In the genomic region with DNA sequence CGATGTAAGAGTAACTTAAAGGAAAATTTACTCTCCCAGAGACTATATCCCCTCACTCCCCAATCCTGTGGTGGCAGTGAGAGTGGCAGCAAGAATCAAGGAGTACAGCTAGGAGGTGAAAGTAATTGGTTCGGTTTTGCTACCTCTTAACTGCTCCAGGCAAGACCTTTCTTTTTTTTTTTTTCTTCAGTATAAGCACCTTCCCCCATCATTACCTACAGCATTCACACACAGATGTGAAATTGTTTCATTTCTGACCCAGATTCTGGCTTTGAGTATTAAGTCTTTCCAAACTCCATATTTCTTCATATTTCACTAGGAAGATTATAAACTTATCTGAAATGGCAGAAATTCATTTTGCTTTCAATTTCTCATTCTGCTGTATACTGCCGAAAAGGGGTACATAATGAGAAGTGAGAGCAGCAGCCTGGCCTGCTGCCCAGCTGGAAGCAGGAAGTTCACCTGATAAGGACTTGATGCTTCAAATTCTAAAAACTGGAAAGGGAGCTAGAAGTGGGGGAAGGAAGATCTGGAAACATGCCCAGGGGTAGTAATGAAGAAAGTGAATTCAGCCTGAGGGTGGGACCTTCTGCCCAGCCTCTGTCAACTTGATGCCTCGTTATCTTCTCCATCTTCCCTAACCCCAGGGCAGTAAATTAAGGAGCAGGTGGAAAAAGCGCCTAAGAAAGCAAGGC, we compare ENCODE assay signal across 9 cellular contexts.
DNase-seq lines count a peak whose midpoint lies in the region; ATAC-seq and TF ChIP-seq lines count a peak whose summit lies in the region.
"Had no signal": no experiment of that assay in that cellular context is flagged by ENCODE, and none has a peak within 500 bp of the region (broad histone marks: within the 10 kb centered on the region; RNA-seq: fewer than 3 reads in every experiment).

No MANE protein-coding gene starts in this region.

- H3K9ac ChIP-seq in endodermal cell (ENCODE audit: extremely low read depth, low read length, poor library complexity, severe bottlenecking) = no peak overlapping the region

- WGBS in ovary, 3 donors = 43 to 45% (median 44%) methylated on average over 5 of the region's 5 CpGs
- 93 to 100% methylated on average over 1 to 4 of the region's 5 CpGs for WGBS in endodermal cell (ENCODE audit: insufficient coverage in 1 of 2, insufficient read length in 1 of 2), 2 experiments

- TF ChIP-seq CTCF in ovary (IDR thresholded peaks at IDR 0.05) (no peak), endodermal cell (conservative IDR thresholded peaks at IDR 0.05) (no peak)

- H3K4me1 ChIP-seq in ovary (ENCODE audit: insufficient read depth) = peaks cover 4% of the 10 kb centered on the region
- peaks cover 7% of the 10 kb centered on the region for H3K4me1 ChIP-seq in endodermal cell (ENCODE audit: control insufficient read depth, insufficient read depth, low read length)
- H3K4me1 ChIP-seq: gastrocnemius medialis had no signal

- H3K9me3 ChIP-seq in ovary = no peaks in the 10 kb centered on the region
- H3K9me3 ChIP-seq in endodermal cell (ENCODE audit: control insufficient read depth, low read length) = peaks cover 9% of the 10 kb centered on the region
- H3K9me3 ChIP-seq: gastrocnemius medialis had no signal

- no peak for TF ChIP-seq EP300 in ovary (IDR thresholded peaks at IDR 0.05)

- no peak overlapping the region for H3K4me3 ChIP-seq in ovary
- no peak overlapping the region for H3K4me3 ChIP-seq in endodermal cell (ENCODE audit: low read length)
- H3K4me3 ChIP-seq: gastrocnemius medialis had no signal

- intact Hi-C loops in dendritic cell treated with granulocyte-macrophage colony-stimulating factor and Interleukin-4, amounts not matched to agents 40 ng/mL and 50 ng/mL, for 4 days (cut with micrococcal nuclease) = no loop called here
- intact Hi-C loops in ovary (cut with DNase I) = no loop called here

- H3K36me3 ChIP-seq in ovary (no peaks in the 10 kb centered on the region), endodermal cell (ENCODE audit: control insufficient read depth, insufficient read depth, low read length) (peaks cover 58% of the 10 kb centered on the region)

- H3K27me3 ChIP-seq in ovary (no peaks in the 10 kb centered on the region), endodermal cell (ENCODE audit: control insufficient read depth, insufficient read depth, low read length, poor library complexity, severe bottlenecking) (no peaks in the 10 kb centered on the region)
- H3K27me3 ChIP-seq: gastrocnemius medialis had no signal

- no peak for ATAC-seq in HG03045 (IDR thresholded peaks at IDR 0.05; ENCODE audit: unreplicated experiment)
- ATAC-seq: gastrocnemius medialis had no signal

- H3K36me3 Mint-ChIP-seq in dendritic cell treated with granulocyte-macrophage colony-stimulating factor and Interleukin-4, amounts not matched to agents 40 ng/mL and 50 ng/mL, for 4 days (ENCODE audit: low read depth) = peaks cover 78% of the 10 kb centered on the region
- peaks cover 54% of the 10 kb centered on the region for H3K36me3 Mint-ChIP-seq in endodermal cell (ENCODE audit: low read depth)

- peaks cover 18% of the 10 kb centered on the region for H3K4me1 Mint-ChIP-seq in dendritic cell treated with granulocyte-macrophage colony-stimulating factor and Interleukin-4, amounts not matched to agents 40 ng/mL and 50 ng/mL, for 4 days (ENCODE audit: low read depth)
- peaks cover 21% of the 10 kb centered on the region for H3K4me1 Mint-ChIP-seq in endodermal cell

- H3K27ac Mint-ChIP-seq in dendritic cell treated with granulocyte-macrophage colony-stimulating factor and Interleukin-4, amounts not matched to agents 40 ng/mL and 50 ng/mL, for 4 days = peak overlapping the region; percentile 66
- no peak overlapping the region for H3K27ac Mint-ChIP-seq in endodermal cell

- no peak overlapping the region for H3K27ac ChIP-seq in ovary
- H3K27ac ChIP-seq in endodermal cell (ENCODE audit: low read depth, low read length) = no peak overlapping the region
- H3K27ac ChIP-seq: gastrocnemius medialis had no signal

- H3K27me3 Mint-ChIP-seq in dendritic cell treated with granulocyte-macrophage colony-stimulating factor and Interleukin-4, amounts not matched to agents 40 ng/mL and 50 ng/mL, for 4 days = no peaks in the 10 kb centered on the region
- H3K27me3 Mint-ChIP-seq in endodermal cell (ENCODE audit: insufficient read depth) = no peaks in the 10 kb centered on the region

- H3K9me3 Mint-ChIP-seq in dendritic cell treated with granulocyte-macrophage colony-stimulating factor and Interleukin-4, amounts not matched to agents 40 ng/mL and 50 ng/mL, for 4 days = no peaks in the 10 kb centered on the region
- no peaks in the 10 kb centered on the region for H3K9me3 Mint-ChIP-seq in endodermal cell

- H3K4me3 Mint-ChIP-seq in dendritic cell treated with granulocyte-macrophage colony-stimulating factor and Interleukin-4, amounts not matched to agents 40 ng/mL and 50 ng/mL, for 4 days = peak overlapping the region; percentile 56
- no peak overlapping the region for H3K4me3 Mint-ChIP-seq in endodermal cell

- TF ChIP-seq POLR2A in ovary (IDR thresholded peaks at IDR 0.05) = no peak

- DNase-seq in NCI-H2107 treated with DMSO at 0.1 percent for 48 hours (lab: John Stamatoyannopoulos, UW; ENCODE audit: unreplicated experiment) (peak; percentile 20), NCI-H2107 (lab: John Stamatoyannopoulos, UW) (no peak), NCI-H1105 treated with DMSO at 0.1 percent for 48 hours (lab: John Stamatoyannopoulos, UW) (peak; percentile 82), ovary (peak in 4 of 5 donors; percentile 13 to 50 (median 32)), endodermal cell (no peak), NCI-H2171 (lab: John Stamatoyannopoulos, UW) (no peak)
- DNase-seq: gastrocnemius medialis had no signal

Comparison
In these comparisons a context has a peak if more than half of its experiments do, and no peak if none do; other contexts are left out.
1. DNase-seq: peak in NCI-H2107 treated with DMSO at 0.1 percent for 48 hours (single experiment), NCI-H1105 treated with DMSO at 0.1 percent for 48 hours (single experiment) and ovary (4 of 5); none in NCI-H2107 (single experiment), endodermal cell (single experiment) and NCI-H2171 (single experiment).